In genomic region chr17:49414271-49414621, GRCh38 we compare ENCODE assay signal across 8 cellular contexts. TPM values are rescaled to one million over a fixed set of nuclear protein-coding genes. Genes with fewer than 3 reads are reported as not detected.
DNase-seq lines count a peak whose midpoint lies in the region; ATAC-seq and TF ChIP-seq lines count a peak whose summit lies in the region.

No MANE protein-coding gene starts in this region.

- H3F3A ChIP-seq in PC-9 (ENCODE audit: insufficient read depth, low read depth) = no peaks in the 10 kb centered on the region; the same call in 1 of the 2 replicates

- peak overlapping the region; percentile 77 for H3K4me3 ChIP-seq in GM12864 (ENCODE audit: low read depth, low read length)
- peak overlapping the region; percentile 72 for H3K4me3 ChIP-seq in PC-9
- H3K4me3 ChIP-seq in fibroblast of lung (replicated peaks in 1 of 4; ENCODE audit: control extremely low read depth in 1 of 4, insufficient read depth in 1 of 4, low read depth in 3 of 4, low read length in 4 of 4) = peak overlapping the region; percentile 93 to 100 (median 99)
- H3K4me3 ChIP-seq in psoas muscle = peak overlapping the region; percentile 90

- ATAC-seq in psoas muscle = peak in 1 of 4 donors; percentile 2

- intact Hi-C loops in PC-9 (cut with micrococcal nuclease; ENCODE audit: unreplicated experiment) (loop anchor here (10.0 kb wide), 2 partner anchors 281 to 581 kb away; partner anchors contain the start of gene DLX3), psoas muscle (cut with DNase I) (no loop called here)

- no peaks in the 10 kb centered on the region; the same call in 1 of the 2 replicates for H3K9me3 ChIP-seq in PC-9 (ENCODE audit: insufficient read depth, low read depth)
- no peaks in the 10 kb centered on the region for H3K9me3 ChIP-seq in fibroblast of lung (ENCODE audit: control insufficient read depth, insufficient read depth, low read depth, low read length)
- H3K9me3 ChIP-seq in psoas muscle = no peaks in the 10 kb centered on the region

- H4K20me1 ChIP-seq in PC-9 (ENCODE audit: insufficient read depth) (no peaks in the 10 kb centered on the region; the same call in 1 of the 2 replicates), fibroblast of lung (ENCODE audit: control insufficient read depth, extremely low read depth, insufficient read depth, low read length) (no peaks in the 10 kb centered on the region)

- H2AFZ ChIP-seq in PC-9 (peak overlapping the region; percentile 92), fibroblast of lung (ENCODE audit: low read length) (peak overlapping the region; percentile 98)

- H3K4me2 ChIP-seq in PC-9 (peak overlapping the region; percentile 89), fibroblast of lung (ENCODE audit: extremely low read depth, insufficient read depth, low read length) (peak overlapping the region; percentile 49)

- CTCF ChIA-PET in PC-9 (lab: Charles Lee) = interaction anchor here (1.0 to 2.4 kb wide), 2 partner anchors 100 to 142 kb away, joined by 3 to 12 read pairs; no protein-coding TSS in a partner anchor

- peaks cover 14% of the 10 kb centered on the region for H3K4me1 ChIP-seq in PC-9 (replicated peaks; ENCODE audit: insufficient read depth)
- peaks cover 2% of the 10 kb centered on the region for H3K4me1 ChIP-seq in fibroblast of lung (ENCODE audit: control insufficient read depth, extremely low read depth, insufficient read depth, low read length)
- H3K4me1 ChIP-seq in psoas muscle = peaks cover 5% of the 10 kb centered on the region

- no peak overlapping the region for H3K27ac ChIP-seq in PC-9
- peak overlapping the region; percentile 52 for H3K27ac ChIP-seq in fibroblast of lung (ENCODE audit: insufficient read depth, low read length)
- H3K27ac ChIP-seq in psoas muscle = peak overlapping the region; percentile 60

- TF ChIP-seq CTCF in GM12864 (IDR thresholded peaks at IDR 0.05; ENCODE audit: low read depth, low read length, missing control alignments) (no peak), PC-9 (conservative IDR thresholded peaks at IDR 0.05) (no peak), fibroblast of lung (conservative IDR thresholded peaks at IDR 0.05 in 1 of 2, IDR thresholded peaks at IDR 0.05 in 1 of 2; ENCODE audit: low read depth in 1 of 2, low read length in 2 of 2) (no peak), psoas muscle (IDR thresholded peaks at IDR 0.05) (no peak)

- WGBS in psoas muscle, 3 donors = 0 to 1% (median 1%) methylated on average over 10 of the region's 10 CpGs

- H3K36me3 ChIP-seq in PC-9 (ENCODE audit: low read depth) = peaks cover 15% of the 10 kb centered on the region; the same call in 1 of the 2 replicates
- peaks cover 13% of the 10 kb centered on the region for H3K36me3 ChIP-seq in fibroblast of lung (ENCODE audit: control insufficient read depth, insufficient read depth, low read length)
- peaks cover 18 to 40% of the 10 kb centered on the region in 2 donors for H3K36me3 ChIP-seq in psoas muscle (ENCODE audit: insufficient read depth in 1 of 2, low read depth in 1 of 2)

- no peaks in the 10 kb centered on the region for H3K9me2 ChIP-seq in PC-9 (ENCODE audit: insufficient read depth)

- H3K79me2 ChIP-seq in PC-9 (ENCODE audit: low read depth) (peaks cover 24% of the 10 kb centered on the region), fibroblast of lung (ENCODE audit: control insufficient read depth, insufficient read depth, low read length) (peaks cover 10% of the 10 kb centered on the region)

- no TSS peak for BruUV-seq in PC-9 (replicated peaks; lab: Mats Ljungman, UMichigan)

- H3K9ac ChIP-seq in fibroblast of lung (ENCODE audit: insufficient read depth, low read length) = peak overlapping the region; percentile 39

- DNase-seq in GM12864 (ENCODE audit: low read depth) (no peak), PC-9 (no peak), fibroblast of lung (ENCODE audit: low read depth in 2 of 2) (no peak), psoas muscle (no peak), COLO829 (ENCODE audit: low spot score) (no peak), SKM-1 (lab: John Stamatoyannopoulos, UW; ENCODE audit: unreplicated experiment) (no peak), DMS53 (lab: John Stamatoyannopoulos, UW) (no peak), SIG-M5 treated with dmso at 0.1 percent for 504 hours (lab: John Stamatoyannopoulos, UW; ENCODE audit: unreplicated experiment) (no peak)

- H3K27me3 ChIP-seq in PC-9 (ENCODE audit: insufficient read depth, low read depth) = no peaks in the 10 kb centered on the region
- no peaks in the 10 kb centered on the region for H3K27me3 ChIP-seq in fibroblast of lung (ENCODE audit: control insufficient read depth, insufficient read depth, low read length)
- H3K27me3 ChIP-seq in psoas muscle (ENCODE audit: insufficient read depth in 3 of 3, low read length in 2 of 3) = no peaks in the 10 kb centered on the region

- POLR2A ChIA-PET in PC-9 (lab: Charles Lee; ENCODE audit: unreplicated experiment) = interaction anchor here (0.5 to 1.1 kb wide), 8 partner anchors 15 to 350 kb away, joined by 3 to 7 read pairs (median 3); no protein-coding TSS in a partner anchor

RNA-seq across cellular contexts. Expression of gene PHB1, which starts 0.4 kb away (rescaled TPM):
- 197 and 244 TPM in 2 replicates for total RNA-seq in PC-9 (2021)
- 99.4 and 99.6 TPM in 2 replicates for total RNA-seq in fibroblast of lung
- 163 and 257 TPM in 2 replicates for polyA plus RNA-seq in fibroblast of lung
- 209 and 306 TPM in 2 replicates for polyA plus RNA-seq in fibroblast of lung (2012)
- polyA minus RNA-seq in fibroblast of lung (ENCODE audit: low replicate concordance) = 273 and 401 TPM in 2 replicates
- 100 to 1,000 TPM; 134 to 209 (median 168) TPM for total RNA-seq in psoas muscle
- 100 to 1,000 TPM; 175 to 364 (median 210) TPM for polyA plus RNA-seq in psoas muscle

RNA-seq across cellular contexts. Expression of gene ZNF652, which starts 52.2 kb away (rescaled TPM):
- total RNA-seq in PC-9 (2021) = 44.8 and 49.8 TPM in 2 replicates
- 7.2 and 7.8 TPM in 2 replicates for total RNA-seq in fibroblast of lung
- polyA plus RNA-seq in fibroblast of lung = 5.3 and 10.2 TPM in 2 replicates
- 3.0 and 7.3 TPM in 2 replicates for polyA plus RNA-seq in fibroblast of lung (2012)
- 7.9 and 12.2 TPM in 2 replicates for polyA minus RNA-seq in fibroblast of lung (ENCODE audit: low replicate concordance)
- 10 to 100 TPM; 21.3 to 30.1 (median 23.8) TPM for total RNA-seq in psoas muscle
- 10 to 100 TPM in 1 of 3 donors, 1 to 10 TPM in 2; 3.1 to 15.5 (median 8.1) TPM for polyA plus RNA-seq in psoas muscle
